ENCODE assay signal across 9 cellular contexts in genomic region chr12:58915634-58916033, GRCh38. TPM values are rescaled to one million over a fixed set of nuclear protein-coding genes. Genes with fewer than 3 reads are reported as not detected.
DNase-seq lines count a peak whose midpoint lies in the region; ATAC-seq, FAIRE-seq and TF ChIP-seq lines count a peak whose summit lies in the region.
"Had no signal": no experiment of that assay in that cellular context is flagged by ENCODE, and none has a peak within 500 bp of the region (broad histone marks: within the 10 kb centered on the region; RNA-seq: fewer than 3 reads in every experiment).

No MANE protein-coding gene starts in this region.

- POLR2A ChIA-PET in IMR-90 (lab: Charles Lee; ENCODE audit: unreplicated experiment): no interaction called here

- peaks cover 14% of the 10 kb centered on the region for H3K36me3 ChIP-seq in IMR-90 (ENCODE audit: control insufficient read depth, insufficient read depth, low read length)
- H3K36me3 ChIP-seq: neutrophil had no signal

- no peak overlapping the region for H2AK9ac ChIP-seq in IMR-90 (replicated peaks; ENCODE audit: low read depth, low read length, poor library complexity)

- peak; percentile 88 for FAIRE-seq in islet of Langerhans (lab: Jason Lieb, UNC)

- no peak overlapping the region for H2AFZ ChIP-seq in IMR-90 (replicated peaks; ENCODE audit: low read length, poor library complexity)

- peak overlapping the region; percentile 14 for H3K9ac ChIP-seq in IMR-90 (ENCODE audit: low read depth, low read length)

- no peak for TF ChIP-seq POLR2A in IMR-90 (IDR thresholded peaks at IDR 0.05; ENCODE audit: low read depth, low read length)

- peak overlapping the region; percentile 22; the same call in 1 of the 2 replicates for H3K27ac ChIP-seq in IMR-90 (ENCODE audit: insufficient read depth, low read length)
- H3K27ac ChIP-seq: neutrophil had no signal

- H3K9me3 Mint-ChIP-seq in activated T-cell treated with anti-CD3 and anti-CD28 coated beads, Interleukin-2, amount 50 U/mL, for 72 hours: no peaks in the 10 kb centered on the region

- peak overlapping the region; percentile 42; the same call in 1 of the 2 replicates for H3K56ac ChIP-seq in IMR-90 (ENCODE audit: extremely low read depth, insufficient read depth, low read length)

- peak overlapping the region; percentile 60 for H2BK120ac ChIP-seq in IMR-90 (ENCODE audit: low read depth, low read length)

- no peak overlapping the region for H3K4me3 Mint-ChIP-seq in activated T-cell treated with anti-CD3 and anti-CD28 coated beads, Interleukin-2, amount 50 U/mL, for 72 hours

- H3K79me1 ChIP-seq in IMR-90 (ENCODE audit: low read depth in 1 of 2, low read length in 2 of 2): peaks cover 13 to 35% of the 10 kb centered on the region in 2 experiments

- no peak overlapping the region for H4K5ac ChIP-seq in IMR-90 (ENCODE audit: low read depth, low read length)

- BruUV-seq in IMR-90 (replicated peaks; lab: Mats Ljungman, UMichigan): no TSS peak

- DNase-seq in IMR-90 (peak; percentile 71), astrocyte of the cerebellum (ENCODE audit: low read depth) (peak; percentile 58), superior temporal gyrus (ENCODE audit: extremely low spot score) (peak; percentile 56), HUDEP-2 (lab: John Stamatoyannopoulos, UW; ENCODE audit: unreplicated experiment in 76 of 76) (no peak), germinal center (ENCODE audit: low spot score) (no peak)
- no peak for DNase-seq in activated CD8-positive, alpha-beta memory T cell treated with anti-CD3 and anti-CD28 coated beads, Interleukin-2, amount 50 U/mL, for 48 hours
- no peak for DNase-seq in activated T-cell treated with anti-CD3 and anti-CD28 coated beads, Interleukin-2, amount 50 U/mL, for 72 hours

- no peak for ATAC-seq in IMR-90 (ENCODE audit: low read depth)
- ATAC-seq in activated T-cell treated with anti-CD3 and anti-CD28 coated beads, Interleukin-2, amount 50 U/mL, for 72 hours (replicated peaks in 1 of 2): no peak

- peak overlapping the region; percentile 14; the same call in 1 of the 2 replicates for H3K4ac ChIP-seq in IMR-90 (ENCODE audit: low read depth, low read length)

- TF ChIP-seq RAD21 in IMR-90 (IDR thresholded peaks at IDR 0.05; ENCODE audit: low read length): no peak

- H3K23ac ChIP-seq in IMR-90 (ENCODE audit: low read depth, low read length): peak overlapping the region; percentile 61; the same call in 1 of the 2 replicates

- no CpG with 5 or more reads among the region's 4 CpGs for WGBS in IMR-90 (ENCODE audit: extremely low coverage in 2 of 2, insufficient read length in 1 of 2), 2 experiments

- H2BK20ac ChIP-seq in IMR-90 (ENCODE audit: low read depth, low read length): peak overlapping the region; percentile 54; the same call in 1 of the 2 replicates

- in situ Hi-C loops in IMR-90 (cut with MboI; ENCODE audit: low sequenced_read_pairs): loop anchor here (10.0 kb wide), 1 partner anchor 169 kb away; no protein-coding TSS in a partner anchor
- in situ Hi-C loops in astrocyte of the cerebellum (cut with HindIII; ENCODE audit: low sequenced_read_pairs): no loop called here

- no peaks in the 10 kb centered on the region; the same call in 1 of the 2 replicates for H4K20me1 ChIP-seq in IMR-90 (ENCODE audit: insufficient read depth, low read length)

- no peaks in the 10 kb centered on the region for H3K36me3 Mint-ChIP-seq in activated T-cell treated with anti-CD3 and anti-CD28 coated beads, Interleukin-2, amount 50 U/mL, for 72 hours (ENCODE audit: insufficient read depth in 2 of 2)

- H3K4me3 ChIP-seq in IMR-90 (ENCODE audit: insufficient read depth, low read depth, low read length) (peak overlapping the region; percentile 2; the same call in 1 of the 2 replicates), astrocyte of the cerebellum (ENCODE audit: low read depth, low read length) (peak overlapping the region; percentile 17)

- no peak for TF ChIP-seq CTCF in IMR-90 (conservative IDR thresholded peaks at IDR 0.05; ENCODE audit: low read depth, low read length)
- TF ChIP-seq CTCF in astrocyte of the cerebellum (IDR thresholded peaks at IDR 0.05; ENCODE audit: low read depth, low read length, missing control alignments): no peak

- H3K9me1 ChIP-seq in IMR-90 (ENCODE audit: insufficient read depth, low read length): peaks cover 2% of the 10 kb centered on the region; the same call in 1 of the 2 replicates

- peak overlapping the region; percentile 22 for H2BK5ac ChIP-seq in IMR-90 (ENCODE audit: low read depth, low read length, poor library complexity, severe bottlenecking)

- peaks cover 25% of the 10 kb centered on the region for H3K27me3 Mint-ChIP-seq in activated T-cell treated with anti-CD3 and anti-CD28 coated beads, Interleukin-2, amount 50 U/mL, for 72 hours (ENCODE audit: low read depth)

- H2BK15ac ChIP-seq in IMR-90 (ENCODE audit: low read depth, low read length): peak overlapping the region; percentile 42; the same call in 1 of the 3 replicates

- H2AK5ac ChIP-seq in IMR-90 (ENCODE audit: low read depth, low read length): no peak overlapping the region

- no peak overlapping the region for H3K27ac Mint-ChIP-seq in activated T-cell treated with anti-CD3 and anti-CD28 coated beads, Interleukin-2, amount 50 U/mL, for 72 hours

- dilution Hi-C loops in IMR-90 (cut with HindIII; ENCODE audit: low sequenced_read_pairs, unreplicated experiment): no loop called here

- CTCF ChIA-PET in IMR-90 (lab: Yijun Ruan, JAX): interaction anchor here (2.0 kb wide), 1 partner anchor 376 kb away, joined by 4 read pairs; no protein-coding TSS in a partner anchor

- peak overlapping the region; percentile 4; the same call in 1 of the 2 replicates for H3K14ac ChIP-seq in IMR-90 (replicated peaks; ENCODE audit: low read depth, low read length)

- intact Hi-C loops in IMR-90 (cut with micrococcal nuclease): loop anchor here (2.0 to 5.0 kb wide), 5 partner anchors 38 to 928 kb away; no protein-coding TSS in a partner anchor

- H4K91ac ChIP-seq in IMR-90 (ENCODE audit: insufficient read depth, low read depth, low read length): no peak overlapping the region

- H3K9me3 ChIP-seq in IMR-90 (ENCODE audit: control insufficient read depth, insufficient read depth, low read length): no peaks in the 10 kb centered on the region
- H3K9me3 ChIP-seq: neutrophil had no signal

- peak overlapping the region in 1 of 2 experiments; percentile 51; a peak in 2 of 4 replicates for H4K8ac ChIP-seq in IMR-90 (ENCODE audit: low read depth in 2 of 2, low read length in 2 of 2)

- peaks cover 5% of the 10 kb centered on the region for H3K4me1 Mint-ChIP-seq in activated T-cell treated with anti-CD3 and anti-CD28 coated beads, Interleukin-2, amount 50 U/mL, for 72 hours (ENCODE audit: low read depth)

- H3K4me1 ChIP-seq in IMR-90 (ENCODE audit: control insufficient read depth, insufficient read depth, low read length): peaks cover 2% of the 10 kb centered on the region

- H3K18ac ChIP-seq in IMR-90 (ENCODE audit: low read depth, low read length): peak overlapping the region; percentile 33; the same call in 1 of the 2 replicates

- peak overlapping the region; percentile 84 for H3K4me2 ChIP-seq in IMR-90 (ENCODE audit: low read depth, low read length)

- H3K27me3 ChIP-seq in IMR-90 (ENCODE audit: control insufficient read depth, insufficient read depth, low read length): no peaks in the 10 kb centered on the region

TF ChIP-seq in IMR-90, 13 proteins besides CTCF, POLR2A, EP300 and RAD21:
- no peak for TF ChIP-seq MAZ (IDR thresholded peaks at IDR 0.05; ENCODE audit: borderline replicate concordance, low read depth, low read length)
- TF ChIP-seq CHD1 (IDR thresholded peaks at IDR 0.05; ENCODE audit: low read depth, low read length): no peak
- TF ChIP-seq MXI1 (IDR thresholded peaks at IDR 0.05; ENCODE audit: borderline replicate concordance, low read depth, low read length): peak; percentile 30; the same call in 1 of the 2 replicates
- no peak for TF ChIP-seq SMC3 (IDR thresholded peaks at IDR 0.05; ENCODE audit: low read depth, low read length)

RNA-seq across cellular contexts. Expression of gene LRIG3, which starts 4.7 kb away (rescaled TPM):
- 63.9 and 71.2 TPM in 2 replicates for total RNA-seq in IMR-90 (2012; rRNA removed)
- 23.6 and 26.4 TPM in 2 replicates for polyA plus RNA-seq in IMR-90 (2012; rRNA removed)
- 17.8 and 17.9 TPM in 2 replicates for polyA plus RNA-seq in IMR-90 (2012; cell fraction: cytosol; rRNA removed)
- polyA plus RNA-seq in IMR-90 (2012; cell fraction: nucleus; rRNA removed; ENCODE audit: low replicate concordance): 42.5 and 141 TPM in 2 replicates
- under 1 TPM in 1 of 2 donors, not detected in 1; 0.19 TPM for total RNA-seq in activated T-cell treated with anti-CD3 and anti-CD28 coated beads, Interleukin-2, amount 50 U/mL, for 72 hours

Comparison
In these comparisons a context has a peak if more than half of its experiments do, and no peak if none do; other contexts are left out.
1. DNase-seq: peak in IMR-90 (single experiment), astrocyte of the cerebellum (single experiment) and superior temporal gyrus (single experiment); none in activated CD8-positive, alpha-beta memory T cell treated with anti-CD3 and anti-CD28 coated beads, Interleukin-2, amount 50 U/mL, for 48 hours (single experiment), activated T-cell treated with anti-CD3 and anti-CD28 coated beads, Interleukin-2, amount 50 U/mL, for 72 hours (0 of 2), HUDEP-2 (0 of 76) and germinal center (single experiment).
2. RNA of gene LRIG3, which starts 4.7 kb away (total RNA-seq): 63.9 to 71.2 TPM in IMR-90; 0.19 TPM in activated T-cell treated with anti-CD3 and anti-CD28 coated beads, Interleukin-2, amount 50 U/mL, for 72 hours; every median in the first group is over 10 times any median in the second.